Comparison of ENCODE assay signal across 8 cellular contexts in genomic region chr12:751828-752672, GRCh38. TPM values are rescaled to one million over a fixed set of nuclear protein-coding genes. Genes with fewer than 3 reads are reported as not detected.
DNase-seq lines count a peak whose midpoint lies in the region; ATAC-seq, FAIRE-seq and TF ChIP-seq lines count a peak whose summit lies in the region.

WNK1 (plus strand) TSS chr12:752579; CDS start chr12:753566, 987 bp downstream.

- intact Hi-C loops in heart left ventricle (cut with DNase I) = loop anchor here (1.0 to 5.0 kb wide), 21 partner anchors 33 to 195 kb away; partner anchors contain the start of genes RAD52 (in 2 of the 10) and NINJ2 (in 1 of the 10)

- FAIRE-seq in GM12891 (lab: Jason Lieb, UNC) = peak; percentile 97

- ATAC-seq in HG02840 (IDR thresholded peaks at IDR 0.05; ENCODE audit: low FRiP score, unreplicated experiment) (peak; percentile 55), T-cell (replicated peaks in 1 of 4) (peak; percentile 71 to 78 (median 75)), heart left ventricle (peak; percentile 88 to 91 (median 90)), upper lobe of left lung (ENCODE audit: low FRiP score in 2 of 2) (peak; percentile 93 to 96)

- H3K27me3 ChIP-seq in heart left ventricle (no peaks in the 10 kb centered on the region), upper lobe of left lung (no peaks in the 10 kb centered on the region)

- TF ChIP-seq EP300 in upper lobe of left lung (IDR thresholded peaks at IDR 0.05) = no peak

- no peak for TF ChIP-seq CTCF in heart left ventricle (IDR thresholded peaks at IDR 0.05)
- no peak for TF ChIP-seq CTCF in upper lobe of left lung (IDR thresholded peaks at IDR 0.05)

- TF ChIP-seq POLR2A in GM12891 (IDR thresholded peaks at IDR 0.05; ENCODE audit: low read depth, low read length) (peak; percentile 84), heart left ventricle (IDR thresholded peaks at IDR 0.05) (peak in 1 of 2 donors; percentile 92), upper lobe of left lung (IDR thresholded peaks at IDR 0.05) (peak in 3 of 4 donors; percentile 69 to 94 (median 91))

- H3K4me3 ChIP-seq in heart left ventricle (peak within 1 kb of the TSS; percentile 61 to 97 (median 86)), upper lobe of left lung (peak within 1 kb of the TSS; percentile 65 to 94 (median 88))

- H3K4me1 Mint-ChIP-seq in T-cell = peaks cover 23 to 42% (median 26%) of the 10 kb centered on the region in 3 donors

- no peaks in the 10 kb centered on the region for H3K9me3 Mint-ChIP-seq in T-cell

- no peaks in the 10 kb centered on the region for H3K27me3 Mint-ChIP-seq in T-cell

- peak within 1 kb of the TSS in 2 of 3 donors; percentile 92 to 93 for H3K4me3 Mint-ChIP-seq in T-cell

- POLR2A ChIA-PET in T-cell (lab: Charles Lee) = interaction anchor here (0.5 to 3.3 kb wide), 12 partner anchors 15 to 87 kb away, joined by 3 to 27 read pairs (median 5); no protein-coding TSS in a partner anchor

- peak within 1 kb of the TSS; percentile 89 to 94 for H3K27ac Mint-ChIP-seq in T-cell

- H3K36me3 Mint-ChIP-seq in T-cell = no peaks in the 10 kb centered on the region

- H3K36me3 ChIP-seq in heart left ventricle (no peaks in the 10 kb centered on the region), upper lobe of left lung (no peaks in the 10 kb centered on the region)

- H3K4me1 ChIP-seq in heart left ventricle (peaks cover 0 to 54% (median 29%) of the 10 kb centered on the region in 12 donors), upper lobe of left lung (peaks cover 22 to 33% (median 29%) of the 10 kb centered on the region in 4 donors)

- peak within 1 kb of the TSS; percentile 51 for H3K27ac ChIP-seq in adipose tissue (ENCODE audit: low read depth, low read length)
- peak within 1 kb of the TSS; percentile 79 to 99 (median 98) for H3K27ac ChIP-seq in heart left ventricle
- peak within 1 kb of the TSS; percentile 94 to 100 (median 99) for H3K27ac ChIP-seq in upper lobe of left lung

- H3K9me3 ChIP-seq in heart left ventricle (no peaks in the 10 kb centered on the region), upper lobe of left lung (no peaks in the 10 kb centered on the region)

- DNase-seq in GM12891 (ENCODE audit: insufficient read length, low spot score) (peak; percentile 78), NCI-H1436 treated with DMSO at 0.1 percent for 48 hours (lab: John Stamatoyannopoulos, UW) (peak; percentile 93), T-cell (peak; percentile 93 to 99 (median 96)), heart left ventricle (peak; percentile 97 to 99 (median 98)), pons (ENCODE audit: low spot score) (peak; percentile 99), upper lobe of left lung (peak; percentile 98 to 99)

- CTCF ChIA-PET in T-cell (lab: Charles Lee) = interaction anchor here (0.5 to 4.5 kb wide), 32 partner anchors 10 to 832 kb away, joined by 3 to 60 read pairs (median 6); partner anchors contain the start of genes NINJ2 (in 1 of the 2) and RAD52 (in 1 of the 2)

- 0 to 1% (median 1%) methylated on average over 46 to 47 of the region's 47 CpGs for WGBS in adipose tissue, 3 donors
- WGBS in heart left ventricle, 4 donors = 0 to 1% (median 1%) methylated on average over 44 to 47 of the region's 47 CpGs
- 0 to 1% methylated on average over 27 to 44 of the region's 47 CpGs for WGBS in upper lobe of left lung, 2 donors

TF ChIP-seq in GM12891, 5 proteins besides CTCF, POLR2A, EP300 and RAD21:
- TF ChIP-seq PAX5 (IDR thresholded peaks at IDR 0.05; ENCODE audit: insufficient read depth, low read length, severe bottlenecking) (peak; percentile 4), POU2F2 (IDR thresholded peaks at IDR 0.05; ENCODE audit: low read depth, low read length) (no peak), POLR2AphosphoS5 (IDR thresholded peaks at IDR 0.05; ENCODE audit: low read depth, low read length) (peak; percentile 89), TAF1 (IDR thresholded peaks at IDR 0.05; ENCODE audit: low read depth, low read length) (peak; percentile 89), SPI1 (IDR thresholded peaks at IDR 0.05; ENCODE audit: low read depth, low read length) (no peak)
TF ChIP-seq in GM12891: peak in this region for 3.

RNA-seq across cellular contexts. Expression of gene WNK1, which starts in this region (rescaled TPM):
- polyA plus RNA-seq in GM12891 (2012; ENCODE audit: low read depth, missing spikeins) = 73.0 TPM
- 100 to 1,000 TPM; 168 to 287 (median 179) TPM for total RNA-seq in T-cell
- 10 to 100 TPM; 15.9 to 73.8 (median 67.0) TPM for polyA plus RNA-seq in adipose tissue
- 100 to 1,000 TPM; 247 to 373 (median 302) TPM for total RNA-seq in heart left ventricle
- polyA plus RNA-seq in heart left ventricle = 100 to 1,000 TPM in 1 of 2 donors, 10 to 100 TPM in 1; 59.9 to 247 TPM
- total RNA-seq in upper lobe of left lung = 100 to 1,000 TPM; 184 to 288 (median 245) TPM

Comparison
In these comparisons a context has a peak if more than half of its experiments do, and no peak if none do; other contexts are left out.
1. Peak in every context shown above with its lines: DNase-seq, ATAC-seq, H3K4me3 ChIP-seq and H3K27ac ChIP-seq.